1 cellular context compared by ENCODE assay signal in the genomic region with DNA sequence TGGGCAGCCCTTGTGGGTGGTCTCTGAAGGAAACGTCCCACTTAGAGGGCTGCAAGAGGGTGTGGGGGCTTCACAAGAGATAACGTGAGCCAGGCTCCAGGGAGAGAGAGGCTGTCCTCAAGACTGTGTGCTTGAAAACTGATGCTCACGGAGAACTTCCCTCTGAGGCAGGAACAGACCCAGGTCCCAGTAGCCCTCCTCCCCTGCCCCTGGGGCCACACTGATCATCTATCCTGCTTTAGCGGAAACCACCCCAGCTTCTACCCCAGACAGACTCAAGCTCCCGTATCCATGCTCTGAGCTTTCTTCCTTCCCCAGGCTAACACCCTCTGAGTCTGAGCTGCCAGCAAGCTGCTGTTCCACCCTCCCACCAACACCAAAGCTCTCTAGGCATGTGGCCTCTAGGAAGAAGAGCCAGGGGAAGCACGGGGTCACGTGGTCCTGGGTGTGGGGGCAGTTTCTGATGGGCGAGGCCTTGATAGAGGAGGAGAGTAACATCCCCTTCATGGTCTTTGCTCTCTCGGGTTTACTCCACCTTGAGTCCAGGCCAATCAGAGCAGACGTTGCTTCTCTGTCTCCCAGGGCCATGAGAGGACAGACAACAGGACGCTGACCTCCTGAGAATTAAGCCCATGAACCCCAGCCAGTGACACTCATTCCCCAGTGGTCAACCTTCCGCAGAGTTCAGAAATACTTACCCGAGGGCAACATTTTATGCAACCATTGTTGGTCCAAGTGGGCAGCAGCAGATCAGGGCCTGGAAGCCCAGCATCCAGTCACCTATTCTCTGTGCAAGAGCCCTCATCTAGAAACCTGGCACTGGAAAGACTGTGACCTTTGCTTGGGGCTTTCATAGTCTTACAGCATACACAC.
TF ChIP-seq lines count a peak whose summit lies in the region.

No MANE protein-coding gene starts in this region.

TF ChIP-seq in HepG2, 621 proteins besides CTCF, POLR2A, EP300 and RAD21 (continued from another document and continues in another):
- TF ChIP-seq, protein P1, sequence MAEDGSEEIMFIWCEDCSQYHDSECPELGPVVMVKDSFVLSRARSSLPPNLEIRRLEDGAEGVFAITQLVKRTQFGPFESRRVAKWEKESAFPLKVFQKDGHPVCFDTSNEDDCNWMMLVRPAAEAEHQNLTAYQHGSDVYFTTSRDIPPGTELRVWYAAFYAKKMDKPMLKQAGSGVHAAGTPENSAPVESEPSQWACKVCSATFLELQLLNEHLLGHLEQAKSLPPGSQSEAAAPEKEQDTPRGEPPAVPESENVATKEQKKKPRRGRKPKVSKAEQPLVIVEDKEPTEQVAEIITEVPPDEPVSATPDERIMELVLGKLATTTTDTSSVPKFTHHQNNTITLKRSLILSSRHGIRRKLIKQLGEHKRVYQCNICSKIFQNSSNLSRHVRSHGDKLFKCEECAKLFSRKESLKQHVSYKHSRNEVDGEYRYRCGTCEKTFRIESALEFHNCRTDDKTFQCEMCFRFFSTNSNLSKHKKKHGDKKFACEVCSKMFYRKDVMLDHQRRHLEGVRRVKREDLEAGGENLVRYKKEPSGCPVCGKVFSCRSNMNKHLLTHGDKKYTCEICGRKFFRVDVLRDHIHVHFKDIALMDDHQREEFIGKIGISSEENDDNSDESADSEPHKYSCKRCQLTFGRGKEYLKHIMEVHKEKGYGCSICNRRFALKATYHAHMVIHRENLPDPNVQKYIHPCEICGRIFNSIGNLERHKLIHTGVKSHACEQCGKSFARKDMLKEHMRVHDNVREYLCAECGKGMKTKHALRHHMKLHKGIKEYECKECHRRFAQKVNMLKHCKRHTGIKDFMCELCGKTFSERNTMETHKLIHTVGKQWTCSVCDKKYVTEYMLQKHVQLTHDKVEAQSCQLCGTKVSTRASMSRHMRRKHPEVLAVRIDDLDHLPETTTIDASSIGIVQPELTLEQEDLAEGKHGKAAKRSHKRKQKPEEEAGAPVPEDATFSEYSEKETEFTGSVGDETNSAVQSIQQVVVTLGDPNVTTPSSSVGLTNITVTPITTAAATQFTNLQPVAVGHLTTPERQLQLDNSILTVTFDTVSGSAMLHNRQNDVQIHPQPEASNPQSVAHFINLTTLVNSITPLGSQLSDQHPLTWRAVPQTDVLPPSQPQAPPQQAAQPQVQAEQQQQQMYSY (CRISPR knock-in tag; IDR thresholded peaks at IDR 0.05): peak; percentile 16; the same call in 1 of the 2 replicates
- TF ChIP-seq ZNF564 (CRISPR knock-in tag; IDR thresholded peaks at IDR 0.05) (no peak), DPF2 (CRISPR knock-in tag; IDR thresholded peaks at IDR 0.05; ENCODE audit: borderline replicate concordance, low read depth) (peak; percentile 35; the same call in 1 of the 2 replicates), KDM1A (CRISPR knock-in tag; IDR thresholded peaks at IDR 0.05) (peak; percentile 92), NR2F6 (IDR thresholded peaks at IDR 0.05) (peak; percentile 93), NR2F6 (CRISPR knock-in tag; IDR thresholded peaks at IDR 0.05) (peak; percentile 94), ZNF674 (CRISPR knock-in tag; IDR thresholded peaks at IDR 0.05; ENCODE audit: low read depth) (no peak), TMF1 (CRISPR knock-in tag; IDR thresholded peaks at IDR 0.05; ENCODE audit: low read depth) (peak; percentile 96), TARDBP (CRISPR knock-in tag; IDR thresholded peaks at IDR 0.05) (peak; percentile 97), ATF7 (IDR thresholded peaks at IDR 0.05) (no peak), ATF7 (CRISPR knock-in tag; IDR thresholded peaks at IDR 0.05) (peak; percentile 95; the same call in 1 of the 2 replicates), JUNB (CRISPR knock-in tag; IDR thresholded peaks at IDR 0.05; ENCODE audit: borderline replicate concordance) (no peak), GATAD2A (CRISPR knock-in tag; IDR thresholded peaks at IDR 0.05) (peak; percentile 94), ZNF160 (CRISPR knock-in tag; IDR thresholded peaks at IDR 0.05) (peak; percentile 94; the same call in 1 of the 2 replicates), MIER3 (CRISPR knock-in tag; IDR thresholded peaks at IDR 0.05; ENCODE audit: borderline replicate concordance) (peak; percentile 100), ATM (IDR thresholded peaks at IDR 0.05; ENCODE audit: borderline replicate concordance) (peak; percentile 73; the same call in 1 of the 2 replicates), RFXANK (CRISPR knock-in tag; IDR thresholded peaks at IDR 0.05) (peak; percentile 96), TAF15 (IDR thresholded peaks at IDR 0.05; ENCODE audit: low read depth, low read length, poor library complexity, severe bottlenecking) (no peak), ERF (CRISPR knock-in tag; IDR thresholded peaks at IDR 0.05) (peak; percentile 100), CAMTA2 (CRISPR knock-in tag; IDR thresholded peaks at IDR 0.05; ENCODE audit: borderline replicate concordance) (peak; percentile 97), ZNF670 (CRISPR knock-in tag; IDR thresholded peaks at IDR 0.05; ENCODE audit: borderline replicate concordance) (no peak), SNRNP70 (IDR thresholded peaks at IDR 0.05; ENCODE audit: low read depth, low read length) (no peak), MED13 (CRISPR knock-in tag; IDR thresholded peaks at IDR 0.05) (no peak; the same call in 1 of the 2 replicates), ZNF24 (IDR thresholded peaks at IDR 0.05) (peak; percentile 69), EEA1 (CRISPR knock-in tag; IDR thresholded peaks at IDR 0.05; ENCODE audit: borderline replicate concordance) (no peak), HIVEP1 (CRISPR knock-in tag; IDR thresholded peaks at IDR 0.05) (peak; percentile 98), NRL (CRISPR knock-in tag; IDR thresholded peaks at IDR 0.05; ENCODE audit: borderline replicate concordance) (no peak), MBNL3 (CRISPR knock-in tag; conservative IDR thresholded peaks at IDR 0.05) (0 out of 2 replicates have a peak, but pooled peaks have one; percentile 24), SMC3 (IDR thresholded peaks at IDR 0.05; ENCODE audit: low read length) (peak; percentile 25), AGO2 (optimal IDR thresholded peaks at IDR 0.05; ENCODE audit: low read depth, low read length) (no peak), ZFP41 (CRISPR knock-in tag; IDR thresholded peaks at IDR 0.05; ENCODE audit: borderline replicate concordance) (peak; percentile 98; the same call in 1 of the 2 replicates), KMT2B (CRISPR knock-in tag; IDR thresholded peaks at IDR 0.05) (peak; percentile 91), ETV5 (CRISPR knock-in tag; IDR thresholded peaks at IDR 0.05; ENCODE audit: borderline replicate concordance) (peak; percentile 65), U2AF2 (IDR thresholded peaks at IDR 0.05; ENCODE audit: low read depth, low read length) (peak; percentile 92), GTF2F1 (IDR thresholded peaks at IDR 0.05; ENCODE audit: low read length) (peak; percentile 91), ZNF12 (CRISPR knock-in tag; IDR thresholded peaks at IDR 0.05) (peak; percentile 85)
- TF ChIP-seq, protein P2, sequence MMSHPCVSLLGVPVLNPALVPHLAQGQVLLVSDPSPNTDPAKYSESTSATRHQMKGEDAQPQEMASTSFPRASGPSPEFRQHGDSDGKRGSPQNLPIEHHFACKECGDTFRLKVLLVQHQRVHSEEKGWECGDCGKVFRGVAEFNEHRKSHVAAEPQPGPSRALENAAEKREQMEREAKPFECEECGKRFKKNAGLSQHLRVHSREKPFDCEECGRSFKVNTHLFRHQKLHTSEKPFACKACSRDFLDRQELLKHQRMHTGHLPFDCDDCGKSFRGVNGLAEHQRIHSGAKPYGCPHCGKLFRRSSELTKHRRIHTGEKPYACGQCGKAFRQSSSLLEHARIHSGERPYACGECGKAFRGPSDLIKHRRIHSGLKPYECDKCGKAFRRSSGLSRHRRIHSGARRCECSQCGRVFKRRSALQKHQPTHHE (CRISPR knock-in tag; IDR thresholded peaks at IDR 0.05; ENCODE audit: borderline replicate concordance): peak; percentile 80; the same call in 1 of the 2 replicates
- TF ChIP-seq, protein P3, sequence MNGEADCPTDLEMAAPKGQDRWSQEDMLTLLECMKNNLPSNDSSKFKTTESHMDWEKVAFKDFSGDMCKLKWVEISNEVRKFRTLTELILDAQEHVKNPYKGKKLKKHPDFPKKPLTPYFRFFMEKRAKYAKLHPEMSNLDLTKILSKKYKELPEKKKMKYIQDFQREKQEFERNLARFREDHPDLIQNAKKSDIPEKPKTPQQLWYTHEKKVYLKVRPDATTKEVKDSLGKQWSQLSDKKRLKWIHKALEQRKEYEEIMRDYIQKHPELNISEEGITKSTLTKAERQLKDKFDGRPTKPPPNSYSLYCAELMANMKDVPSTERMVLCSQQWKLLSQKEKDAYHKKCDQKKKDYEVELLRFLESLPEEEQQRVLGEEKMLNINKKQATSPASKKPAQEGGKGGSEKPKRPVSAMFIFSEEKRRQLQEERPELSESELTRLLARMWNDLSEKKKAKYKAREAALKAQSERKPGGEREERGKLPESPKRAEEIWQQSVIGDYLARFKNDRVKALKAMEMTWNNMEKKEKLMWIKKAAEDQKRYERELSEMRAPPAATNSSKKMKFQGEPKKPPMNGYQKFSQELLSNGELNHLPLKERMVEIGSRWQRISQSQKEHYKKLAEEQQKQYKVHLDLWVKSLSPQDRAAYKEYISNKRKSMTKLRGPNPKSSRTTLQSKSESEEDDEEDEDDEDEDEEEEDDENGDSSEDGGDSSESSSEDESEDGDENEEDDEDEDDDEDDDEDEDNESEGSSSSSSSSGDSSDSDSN (CRISPR knock-in tag; IDR thresholded peaks at IDR 0.05): peak; percentile 94
- TF ChIP-seq, protein P4, sequence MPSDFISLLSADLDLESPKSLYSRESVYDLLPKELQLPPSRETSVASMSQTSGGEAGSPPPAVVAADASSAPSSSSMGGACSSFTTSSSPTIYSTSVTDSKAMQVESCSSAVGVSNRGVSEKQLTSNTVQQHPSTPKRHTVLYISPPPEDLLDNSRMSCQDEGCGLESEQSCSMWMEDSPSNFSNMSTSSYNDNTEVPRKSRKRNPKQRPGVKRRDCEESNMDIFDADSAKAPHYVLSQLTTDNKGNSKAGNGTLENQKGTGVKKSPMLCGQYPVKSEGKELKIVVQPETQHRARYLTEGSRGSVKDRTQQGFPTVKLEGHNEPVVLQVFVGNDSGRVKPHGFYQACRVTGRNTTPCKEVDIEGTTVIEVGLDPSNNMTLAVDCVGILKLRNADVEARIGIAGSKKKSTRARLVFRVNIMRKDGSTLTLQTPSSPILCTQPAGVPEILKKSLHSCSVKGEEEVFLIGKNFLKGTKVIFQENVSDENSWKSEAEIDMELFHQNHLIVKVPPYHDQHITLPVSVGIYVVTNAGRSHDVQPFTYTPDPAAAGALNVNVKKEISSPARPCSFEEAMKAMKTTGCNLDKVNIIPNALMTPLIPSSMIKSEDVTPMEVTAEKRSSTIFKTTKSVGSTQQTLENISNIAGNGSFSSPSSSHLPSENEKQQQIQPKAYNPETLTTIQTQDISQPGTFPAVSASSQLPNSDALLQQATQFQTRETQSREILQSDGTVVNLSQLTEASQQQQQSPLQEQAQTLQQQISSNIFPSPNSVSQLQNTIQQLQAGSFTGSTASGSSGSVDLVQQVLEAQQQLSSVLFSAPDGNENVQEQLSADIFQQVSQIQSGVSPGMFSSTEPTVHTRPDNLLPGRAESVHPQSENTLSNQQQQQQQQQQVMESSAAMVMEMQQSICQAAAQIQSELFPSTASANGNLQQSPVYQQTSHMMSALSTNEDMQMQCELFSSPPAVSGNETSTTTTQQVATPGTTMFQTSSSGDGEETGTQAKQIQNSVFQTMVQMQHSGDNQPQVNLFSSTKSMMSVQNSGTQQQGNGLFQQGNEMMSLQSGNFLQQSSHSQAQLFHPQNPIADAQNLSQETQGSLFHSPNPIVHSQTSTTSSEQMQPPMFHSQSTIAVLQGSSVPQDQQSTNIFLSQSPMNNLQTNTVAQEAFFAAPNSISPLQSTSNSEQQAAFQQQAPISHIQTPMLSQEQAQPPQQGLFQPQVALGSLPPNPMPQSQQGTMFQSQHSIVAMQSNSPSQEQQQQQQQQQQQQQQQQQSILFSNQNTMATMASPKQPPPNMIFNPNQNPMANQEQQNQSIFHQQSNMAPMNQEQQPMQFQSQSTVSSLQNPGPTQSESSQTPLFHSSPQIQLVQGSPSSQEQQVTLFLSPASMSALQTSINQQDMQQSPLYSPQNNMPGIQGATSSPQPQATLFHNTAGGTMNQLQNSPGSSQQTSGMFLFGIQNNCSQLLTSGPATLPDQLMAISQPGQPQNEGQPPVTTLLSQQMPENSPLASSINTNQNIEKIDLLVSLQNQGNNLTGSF (CRISPR knock-in tag; IDR thresholded peaks at IDR 0.05): peak; percentile 95
- TF ChIP-seq, protein P5, sequence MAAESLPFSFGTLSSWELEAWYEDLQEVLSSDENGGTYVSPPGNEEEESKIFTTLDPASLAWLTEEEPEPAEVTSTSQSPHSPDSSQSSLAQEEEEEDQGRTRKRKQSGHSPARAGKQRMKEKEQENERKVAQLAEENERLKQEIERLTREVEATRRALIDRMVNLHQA (CRISPR knock-in tag; IDR thresholded peaks at IDR 0.05): peak; percentile 56; the same call in 1 of the 2 replicates
- TF ChIP-seq, protein P6, sequence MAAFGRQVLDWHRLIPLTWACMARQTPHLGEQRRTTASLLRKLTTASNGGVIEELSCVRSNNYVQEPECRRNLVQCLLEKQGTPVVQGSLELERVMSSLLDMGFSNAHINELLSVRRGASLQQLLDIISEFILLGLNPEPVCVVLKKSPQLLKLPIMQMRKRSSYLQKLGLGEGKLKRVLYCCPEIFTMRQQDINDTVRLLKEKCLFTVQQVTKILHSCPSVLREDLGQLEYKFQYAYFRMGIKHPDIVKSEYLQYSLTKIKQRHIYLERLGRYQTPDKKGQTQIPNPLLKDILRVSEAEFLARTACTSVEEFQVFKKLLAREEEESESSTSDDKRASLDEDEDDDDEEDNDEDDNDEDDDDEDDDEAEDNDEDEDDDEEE (CRISPR knock-in tag; IDR thresholded peaks at IDR 0.05): no peak
- TF ChIP-seq, protein P7, sequence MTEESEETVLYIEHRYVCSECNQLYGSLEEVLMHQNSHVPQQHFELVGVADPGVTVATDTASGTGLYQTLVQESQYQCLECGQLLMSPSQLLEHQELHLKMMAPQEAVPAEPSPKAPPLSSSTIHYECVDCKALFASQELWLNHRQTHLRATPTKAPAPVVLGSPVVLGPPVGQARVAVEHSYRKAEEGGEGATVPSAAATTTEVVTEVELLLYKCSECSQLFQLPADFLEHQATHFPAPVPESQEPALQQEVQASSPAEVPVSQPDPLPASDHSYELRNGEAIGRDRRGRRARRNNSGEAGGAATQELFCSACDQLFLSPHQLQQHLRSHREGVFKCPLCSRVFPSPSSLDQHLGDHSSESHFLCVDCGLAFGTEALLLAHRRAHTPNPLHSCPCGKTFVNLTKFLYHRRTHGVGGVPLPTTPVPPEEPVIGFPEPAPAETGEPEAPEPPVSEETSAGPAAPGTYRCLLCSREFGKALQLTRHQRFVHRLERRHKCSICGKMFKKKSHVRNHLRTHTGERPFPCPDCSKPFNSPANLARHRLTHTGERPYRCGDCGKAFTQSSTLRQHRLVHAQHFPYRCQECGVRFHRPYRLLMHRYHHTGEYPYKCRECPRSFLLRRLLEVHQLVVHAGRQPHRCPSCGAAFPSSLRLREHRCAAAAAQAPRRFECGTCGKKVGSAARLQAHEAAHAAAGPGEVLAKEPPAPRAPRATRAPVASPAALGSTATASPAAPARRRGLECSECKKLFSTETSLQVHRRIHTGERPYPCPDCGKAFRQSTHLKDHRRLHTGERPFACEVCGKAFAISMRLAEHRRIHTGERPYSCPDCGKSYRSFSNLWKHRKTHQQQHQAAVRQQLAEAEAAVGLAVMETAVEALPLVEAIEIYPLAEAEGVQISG (CRISPR knock-in tag; IDR thresholded peaks at IDR 0.05): peak; percentile 94
